Comparison of ENCODE assay signal across 4 cellular contexts in genomic region chr1:59837857-59838256, GRCh38. TPM values are rescaled to one million over a fixed set of nuclear protein-coding genes. Genes with fewer than 3 reads are reported as not detected.
"Had no signal": no experiment of that assay in that cellular context is flagged by ENCODE, and none has a peak within 500 bp of the region (broad histone marks: within the 10 kb centered on the region; RNA-seq: fewer than 3 reads in every experiment).

No MANE protein-coding gene starts in this region.

RNA-seq across cellular contexts. Expression of gene HOOK1, which starts 23.1 kb away (rescaled TPM):
- total RNA-seq: OCI-LY7, RPMI7951, SJSA1, SK-MEL-5 had no signal
